ENCODE assay signal across 9 cellular contexts in genomic region chr20:18287915-18288747, GRCh38. TPM values are rescaled to one million over a fixed set of nuclear protein-coding genes. Genes with fewer than 3 reads are reported as not detected.
DNase-seq lines count a peak whose midpoint lies in the region; ATAC-seq, FAIRE-seq and TF ChIP-seq lines count a peak whose summit lies in the region.
"Had no signal": no experiment of that assay in that cellular context is flagged by ENCODE, and none has a peak within 500 bp of the region (broad histone marks: within the 10 kb centered on the region; RNA-seq: fewer than 3 reads in every experiment).

Gene ZNF133, plus strand, starts transcription at chr20:18288527. Its CDS starts 17,160 bp downstream, at chr20:18305687.

- ATAC-seq in GM19043 (IDR thresholded peaks at IDR 0.05; ENCODE audit: low read depth, unreplicated experiment) (peak; percentile 97), HG03354 (IDR thresholded peaks at IDR 0.05; ENCODE audit: poor library complexity, severe bottlenecking, unreplicated experiment) (peak; percentile 97)
- ATAC-seq in activated CD4-positive, CD25-positive, alpha-beta regulatory T cell treated with anti-CD3 and anti-CD28 coated beads, Interleukin-2, amount 50 U/mL, for 24 hours = peak; percentile 98

- H3K27me3 ChIP-seq in keratinocyte (ENCODE audit: control insufficient read depth, extremely low read depth, insufficient read depth, low read length) = no peaks in the 10 kb centered on the region

- dilution Hi-C loops in keratinocyte (cut with MboI; ENCODE audit: extremely low pct_ligation_motif_present, low sequenced_read_pairs) = no loop called here

- peak; percentile 74 for FAIRE-seq in keratinocyte (lab: Jason Lieb, UNC)
- FAIRE-seq: endometrium had no signal

- peaks cover 11% of the 10 kb centered on the region for H3K4me1 ChIP-seq in keratinocyte (ENCODE audit: control insufficient read depth, extremely low read depth, insufficient read depth, low read length)

- no peaks in the 10 kb centered on the region for H3K9me1 ChIP-seq in keratinocyte (ENCODE audit: control insufficient read depth, extremely low read depth, insufficient read depth, low read length)

- DNase-seq in Ammon's horn (ENCODE audit: low spot score) = peak; percentile 95
- peak; percentile 93 to 95 for DNase-seq in NCI-H446 (lab: John Stamatoyannopoulos, UW)
- peak; percentile 61 to 91 for DNase-seq in cerebellar nuclear complex (lab: John Stamatoyannopoulos, UW)
- DNase-seq in keratinocyte (ENCODE audit: low read depth, low spot score) = no peak
- DNase-seq in stimulated activated CD4-positive, alpha-beta T cell treated with anti-CD3 and anti-CD28 coated beads, Interleukin-12 subunit alpha, Interleukin-12 subunit beta, amount 100 ng/mL, for 48 hours (ENCODE audit: low read depth in 2 of 3, low spot score in 1 of 3) = peak; percentile 90 to 97 (median 95)

- peak within 1 kb of the TSS; percentile 78 to 86 (median 79) for H3K4me3 ChIP-seq in keratinocyte (ENCODE audit: control insufficient read depth in 2 of 3, extremely low read depth in 1 of 3, insufficient read depth in 2 of 3, low read depth in 1 of 3, low read length in 3 of 3)

- H3K9ac ChIP-seq in keratinocyte (ENCODE audit: control insufficient read depth, extremely low read depth, insufficient read depth, low read length) = peak within 1 kb of the TSS; percentile 92

- H2AFZ ChIP-seq in keratinocyte (ENCODE audit: control insufficient read depth, low read length) = peak within 1 kb of the TSS; percentile 96

- peaks cover 46% of the 10 kb centered on the region for H3K79me2 ChIP-seq in keratinocyte (ENCODE audit: control insufficient read depth, insufficient read depth, low read length)

- H4K20me1 ChIP-seq in keratinocyte (ENCODE audit: control insufficient read depth, extremely low read depth, insufficient read depth, low read length) = no peaks in the 10 kb centered on the region

- H3K27ac ChIP-seq in keratinocyte (ENCODE audit: control insufficient read depth, insufficient read depth, low read length) = peak within 1 kb of the TSS; percentile 96

- peaks cover 2% of the 10 kb centered on the region for H3K9me3 ChIP-seq in keratinocyte (ENCODE audit: control insufficient read depth, low read depth, low read length)

- peak in 1 of 3 experiments; percentile 4 for TF ChIP-seq CTCF in keratinocyte (optimal IDR thresholded peaks at IDR 0.05 in 1 of 3, IDR thresholded peaks at IDR 0.05 in 1 of 3, conservative IDR thresholded peaks at IDR 0.05 in 1 of 3; ENCODE audit: extremely low read depth in 1 of 3, insufficient read depth in 2 of 3, low read length in 3 of 3)

- peak within 1 kb of the TSS; percentile 81 for H3K4me2 ChIP-seq in keratinocyte (ENCODE audit: control insufficient read depth, extremely low read depth, insufficient read depth, low read depth, low read length)

- H3K36me3 ChIP-seq in keratinocyte (ENCODE audit: control insufficient read depth in 2 of 2, extremely low read depth in 1 of 2, insufficient read depth in 2 of 2, low read length in 2 of 2) = peaks cover 3 to 4% of the 10 kb centered on the region in 2 experiments

RNA-seq across cellular contexts. Expression of gene ZNF133, which starts in this region (rescaled TPM):
- 10.9 to 25.0 TPM (median 15.8 TPM) in 3 replicates for polyA plus RNA-seq in keratinocyte
- polyA plus RNA-seq in keratinocyte (2011; ENCODE audit: low read depth) = 7.8 TPM
- 10.5 and 11.4 TPM in 2 replicates for polyA plus RNA-seq in keratinocyte (2011; cell fraction: cytosol; rRNA removed)
- 50.5 and 57.1 TPM in 2 replicates for polyA plus RNA-seq in keratinocyte (2011; cell fraction: nucleus; rRNA removed)
- 10.9 and 19.2 TPM in 2 replicates for polyA plus RNA-seq in keratinocyte (2012; ENCODE audit: low replicate concordance)
- 14.2 to 33.4 TPM (median 30.8 TPM) in 3 replicates for polyA minus RNA-seq in keratinocyte
- polyA minus RNA-seq in keratinocyte (2011; cell fraction: cytosol; rRNA and poly(A)+ RNA removed) = 13.0 TPM
- 18.5 and 22.6 TPM in 2 replicates for polyA minus RNA-seq in keratinocyte (2011; cell fraction: nucleus; rRNA and poly(A)+ RNA removed)
